ENCODE assay signal across 7 cellular contexts in the genomic region with DNA sequence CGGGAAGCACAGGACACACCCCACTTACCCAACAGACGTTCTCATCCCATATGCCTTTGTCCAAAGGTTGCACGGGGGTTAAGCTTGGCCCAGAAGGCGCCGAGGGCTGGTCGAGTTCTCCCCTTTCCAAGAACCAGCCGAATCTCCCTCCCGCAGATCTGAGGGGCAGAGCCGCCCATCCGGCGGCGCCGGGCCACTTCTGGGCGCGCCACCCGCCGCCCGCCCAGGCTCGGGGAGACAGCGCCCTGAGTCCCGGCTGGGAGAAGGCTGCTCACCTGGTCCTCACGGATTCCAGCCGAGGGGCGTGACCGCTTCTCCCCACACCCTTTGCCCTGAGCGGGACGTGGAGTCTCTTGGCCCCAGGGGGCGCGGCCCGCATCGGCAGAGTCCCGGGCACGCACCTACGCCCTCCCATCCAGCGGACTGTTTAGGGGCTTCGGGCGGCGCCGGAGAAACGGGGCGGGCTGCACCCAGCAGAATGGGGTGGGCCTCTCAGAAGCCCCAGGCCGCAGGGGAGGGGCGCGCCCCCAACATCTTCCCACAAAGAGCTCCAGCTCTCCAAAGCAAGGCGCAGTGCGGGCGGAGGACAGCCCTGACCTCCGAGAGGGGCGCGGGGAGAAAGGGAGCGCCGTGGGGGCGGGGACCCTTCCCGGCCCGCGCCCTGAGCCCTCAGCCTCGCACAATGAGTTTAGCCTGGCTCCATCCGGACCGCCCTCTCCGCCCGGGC. TPM values are rescaled to one million over a fixed set of nuclear protein-coding genes. Genes with fewer than 3 reads are reported as not detected.
A peak's percentile ranks its signal among the peaks of the same experiment; 100 is the strongest.
DNase-seq lines count a peak whose midpoint lies in the region; ATAC-seq and TF ChIP-seq lines count a peak whose summit lies in the region.

No MANE protein-coding gene starts in this region.

- H3K4me1 Mint-ChIP-seq in activated naive CD8-positive, alpha-beta T cell treated with anti-CD3 and anti-CD28 coated beads for 36 hours: peaks cover 28% of the 10 kb centered on the region

- no peaks in the 10 kb centered on the region for H3K9me3 Mint-ChIP-seq in activated naive CD8-positive, alpha-beta T cell treated with anti-CD3 and anti-CD28 coated beads for 36 hours

- no peaks in the 10 kb centered on the region for H3K36me3 ChIP-seq in MG63

- H3K4me3 ChIP-seq in GM12875 (ENCODE audit: low read depth, low read length) (peak overlapping the region; percentile 52), MG63 (peak overlapping the region; percentile 66), iPS-11a (ENCODE audit: low read depth, low read length) (peak overlapping the region; percentile 63), skin epidermis (peak overlapping the region; percentile 58 to 81 (median 69))

- DNase-seq in MG63 (peak; percentile 43), cerebellum (ENCODE audit: low spot score) (no peak)
- DNase-seq in activated naive CD8-positive, alpha-beta T cell treated with anti-CD3 and anti-CD28 coated beads for 36 hours: peak; percentile 34

- H3K27ac Mint-ChIP-seq in activated naive CD8-positive, alpha-beta T cell treated with anti-CD3 and anti-CD28 coated beads for 36 hours: no peak overlapping the region

- H3K27me3 Mint-ChIP-seq in activated naive CD8-positive, alpha-beta T cell treated with anti-CD3 and anti-CD28 coated beads for 36 hours: peaks cover 52% of the 10 kb centered on the region

- no peaks in the 10 kb centered on the region for H3K9me3 ChIP-seq in MG63

- no peaks in the 10 kb centered on the region for H3K27me3 ChIP-seq in MG63

- no peaks in the 10 kb centered on the region for H3K36me3 Mint-ChIP-seq in activated naive CD8-positive, alpha-beta T cell treated with anti-CD3 and anti-CD28 coated beads for 36 hours

- H3K27ac ChIP-seq in skin epidermis: peak overlapping the region in 19 of 21 experiments; percentile 44 to 87 (median 71)

- TF ChIP-seq CTCF in GM12875 (IDR thresholded peaks at IDR 0.05; ENCODE audit: borderline replicate concordance, insufficient read depth, low read depth, low read length): no peak

- ATAC-seq in GM21529 (IDR thresholded peaks at IDR 0.05; ENCODE audit: unreplicated experiment): no peak

- H3K4me3 Mint-ChIP-seq in activated naive CD8-positive, alpha-beta T cell treated with anti-CD3 and anti-CD28 coated beads for 36 hours: peak overlapping the region; percentile 73

RNA-seq across cellular contexts. Expression of gene GPR161, which starts 0.6 kb away (rescaled TPM):
- 5.2 and 5.8 TPM in 2 replicates for total RNA-seq in MG63 (2014; rRNA removed; shearing (Covaris generic); ENCODE audit: low replicate concordance)
- total RNA-seq in activated naive CD8-positive, alpha-beta T cell treated with anti-CD3 and anti-CD28 coated beads for 36 hours: under 1 TPM; 0.14 to 0.30 TPM
- 59.3 TPM for total RNA-seq in cerebellum

RNA-seq across cellular contexts. Expression of gene TIPRL, which starts 42.6 kb away (rescaled TPM):
- 50.2 and 86.2 TPM in 2 replicates for total RNA-seq in MG63 (2014; rRNA removed; shearing (Covaris generic); ENCODE audit: low replicate concordance)
- total RNA-seq in activated naive CD8-positive, alpha-beta T cell treated with anti-CD3 and anti-CD28 coated beads for 36 hours: 10 to 100 TPM; 50.9 to 51.2 TPM
- 46.5 TPM for total RNA-seq in cerebellum
